Comparison of ENCODE assay signal across 14 cellular contexts in the genomic region with DNA sequence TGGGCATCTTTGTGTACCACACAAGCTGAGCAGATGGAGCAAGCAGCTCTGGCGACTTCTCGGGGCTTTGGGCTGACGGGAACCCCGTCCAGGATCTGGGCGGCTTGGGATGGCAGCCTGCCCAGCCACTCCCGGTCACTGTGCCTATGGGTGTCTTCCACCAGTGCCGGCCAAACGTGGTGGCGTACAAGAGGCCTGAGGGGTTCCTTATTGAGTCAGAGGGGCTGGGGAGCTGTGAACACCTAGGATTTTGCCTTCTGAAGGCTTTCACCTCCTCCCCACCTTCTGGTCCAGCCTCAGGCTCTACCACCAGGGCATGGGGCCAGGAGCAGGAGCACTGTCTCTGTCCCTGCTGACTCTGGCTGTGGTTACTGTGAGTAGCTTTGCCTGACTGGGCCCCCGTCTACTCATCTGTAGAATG.
DNase-seq lines count a peak whose midpoint lies in the region; ATAC-seq and TF ChIP-seq lines count a peak whose summit lies in the region.
"Had no signal": no experiment of that assay in that cellular context is flagged by ENCODE, and none has a peak within 500 bp of the region (broad histone marks: within the 10 kb centered on the region; RNA-seq: fewer than 3 reads in every experiment).

No MANE protein-coding gene starts in this region.

- H4K8ac ChIP-seq in trophoblast cell (ENCODE audit: low read depth, low read length): no peak overlapping the region

- H3K9me3 Mint-ChIP-seq in MCF 10A (ENCODE audit: unreplicated experiment) (no peaks in the 10 kb centered on the region), natural killer cell (no peaks in the 10 kb centered on the region)
- H3K9me3 Mint-ChIP-seq: activated T-cell treated with anti-CD3 and anti-CD28 coated beads, Interleukin-2, amount 50 U/mL, for 72 hours; neural crest cell had no signal

- H4K91ac ChIP-seq in trophoblast cell (ENCODE audit: low read depth, low read length): peak overlapping the region; percentile 22

- H3K18ac ChIP-seq in trophoblast cell (ENCODE audit: low read length): peak overlapping the region; percentile 42

- H3K27me3 Mint-ChIP-seq in MCF 10A (ENCODE audit: insufficient read depth, unreplicated experiment) (no peaks in the 10 kb centered on the region), natural killer cell (ENCODE audit: low read depth in 2 of 2) (no peaks in the 10 kb centered on the region)

- H3K36me3 Mint-ChIP-seq in MCF 10A (ENCODE audit: insufficient read depth, unreplicated experiment) (peaks cover 13% of the 10 kb centered on the region), natural killer cell (peaks cover under 1% of the 10 kb centered on the region)

- H3K27ac Mint-ChIP-seq in MCF 10A (ENCODE audit: low read depth, unreplicated experiment): no peak overlapping the region
- no peak overlapping the region for H3K27ac Mint-ChIP-seq in natural killer cell
- H3K27ac Mint-ChIP-seq: activated T-cell treated with anti-CD3 and anti-CD28 coated beads, Interleukin-2, amount 50 U/mL, for 72 hours had no signal

- no peak overlapping the region for H3K4me2 ChIP-seq in trophoblast cell (ENCODE audit: low read length)

- DNase-seq in breast epithelium (ENCODE audit: low spot score in 2 of 2): peak; percentile 45 to 77
- DNase-seq in MCF 10A (ENCODE audit: unreplicated experiment): no peak
- peak in 38 of 42 donors; percentile 45 to 82 (median 66) for DNase-seq in head of caudate nucleus
- no peak for DNase-seq in trophoblast cell
- DNase-seq in aorta: peak; percentile 71 to 87
- no peak for DNase-seq in 8988T
- DNase-seq in natural killer cell: no peak
- DNase-seq: activated T-cell treated with anti-CD3 and anti-CD28 coated beads, Interleukin-2, amount 50 U/mL, for 72 hours; EL; KBM-7; stimulated activated CD4-positive, alpha-beta T cell treated with anti-CD3 and anti-CD28 coated beads, Interleukin-4, amount 100 ng/mL, for 24 hours had no signal

- H3K79me1 ChIP-seq in trophoblast cell (ENCODE audit: low read length): peaks cover 19% of the 10 kb centered on the region

- H3K4me1 Mint-ChIP-seq in MCF 10A (ENCODE audit: insufficient read depth, unreplicated experiment) (peaks cover 7% of the 10 kb centered on the region), natural killer cell (peaks cover 17 to 33% of the 10 kb centered on the region in 2 donors)

- H3K36me3 ChIP-seq in breast epithelium (peaks cover 5% of the 10 kb centered on the region), trophoblast cell (ENCODE audit: control insufficient read depth in 1 of 2, insufficient read depth in 2 of 2, low read length in 2 of 2) (peaks cover 66% of the 10 kb centered on the region in 2 experiments), aorta (ENCODE audit: control insufficient read depth in 1 of 2, insufficient read depth in 2 of 2, low read length in 1 of 2) (no peaks in the 10 kb centered on the region)

- H2BK12ac ChIP-seq in trophoblast cell (ENCODE audit: low read length): peak overlapping the region; percentile 16

- TF ChIP-seq CTCF in breast epithelium (IDR thresholded peaks at IDR 0.05) (no peak), MCF 10A (IDR thresholded peaks at IDR 0.05; ENCODE audit: unreplicated experiment) (no peak), natural killer cell (IDR thresholded peaks at IDR 0.05) (no peak)

- peak overlapping the region; percentile 20 for H3K14ac ChIP-seq in trophoblast cell (ENCODE audit: low read length)

- no peak overlapping the region for H2BK5ac ChIP-seq in trophoblast cell (ENCODE audit: low read depth, low read length, poor library complexity)

- no peak overlapping the region for H3K9ac ChIP-seq in trophoblast cell (ENCODE audit: low read length)

- TF ChIP-seq POLR2A in breast epithelium (IDR thresholded peaks at IDR 0.05): no peak

- peaks cover 14% of the 10 kb centered on the region for H3K79me2 ChIP-seq in trophoblast cell (ENCODE audit: control insufficient read depth, insufficient read depth, low read length, poor library complexity)

- H3K4me3 ChIP-seq in breast epithelium: peak overlapping the region in 1 of 3 donors; percentile 26
- no peak overlapping the region for H3K4me3 ChIP-seq in trophoblast cell (ENCODE audit: low read depth, low read length)
- H3K4me3 ChIP-seq in aorta (ENCODE audit: low read length in 2 of 2): no peak overlapping the region

- peak overlapping the region; percentile 42 for H3K4ac ChIP-seq in trophoblast cell (ENCODE audit: low read depth, low read length)

- H3K27me3 ChIP-seq in breast epithelium: no peaks in the 10 kb centered on the region
- no peaks in the 10 kb centered on the region for H3K27me3 ChIP-seq in trophoblast cell (ENCODE audit: insufficient read depth, low read length)
- no peaks in the 10 kb centered on the region for H3K27me3 ChIP-seq in aorta (ENCODE audit: control insufficient read depth in 1 of 2, insufficient read depth in 2 of 2, low read length in 1 of 2)

- H3K27ac ChIP-seq in breast epithelium (peak overlapping the region; percentile 76 to 86), trophoblast cell (ENCODE audit: low read depth, low read length) (no peak overlapping the region), aorta (ENCODE audit: low read depth in 1 of 2, low read length in 2 of 2) (peak overlapping the region in 1 of 2 donors; percentile 34)
- H3K27ac ChIP-seq: VCaP had no signal

- no peak overlapping the region for H3K23ac ChIP-seq in trophoblast cell (ENCODE audit: low read length)

- peak; percentile 56 for ATAC-seq in aorta (ENCODE audit: low FRiP score)
- no peak for ATAC-seq in natural killer cell
- no peak for ATAC-seq in HG03139 (IDR thresholded peaks at IDR 0.05; ENCODE audit: unreplicated experiment)
- ATAC-seq: activated T-cell treated with anti-CD3 and anti-CD28 coated beads, Interleukin-2, amount 50 U/mL, for 72 hours had no signal

- no peak overlapping the region for H3K4me3 Mint-ChIP-seq in MCF 10A (ENCODE audit: unreplicated experiment)
- H3K4me3 Mint-ChIP-seq in natural killer cell: no peak overlapping the region
- H3K4me3 Mint-ChIP-seq: activated T-cell treated with anti-CD3 and anti-CD28 coated beads, Interleukin-2, amount 50 U/mL, for 72 hours; neural crest cell had no signal

- CTCF ChIA-PET in MCF 10A (lab: Yijun Ruan, JAX): interaction anchor here (0.7 kb wide), 1 partner anchor 653 kb away, joined by 5 read pairs; no protein-coding TSS in a partner anchor

- no TSS peak for BruUV-seq in MCF 10A (replicated peaks; lab: Mats Ljungman, UMichigan)

- H4K12ac ChIP-seq in trophoblast cell (ENCODE audit: low read depth, low read length): no peak overlapping the region

- H2AK5ac ChIP-seq in trophoblast cell (ENCODE audit: low read length): no peak overlapping the region

- peaks cover 11 to 23% of the 10 kb centered on the region in 2 donors for H3K4me1 ChIP-seq in breast epithelium
- peaks cover 45 to 46% of the 10 kb centered on the region in 2 experiments for H3K4me1 ChIP-seq in trophoblast cell (ENCODE audit: control insufficient read depth in 1 of 2, insufficient read depth in 2 of 2, low read length in 2 of 2)
- no peaks in the 10 kb centered on the region for H3K4me1 ChIP-seq in aorta (ENCODE audit: control insufficient read depth in 1 of 2, insufficient read depth in 2 of 2, low read length in 2 of 2)

- intact Hi-C loops in breast epithelium (cut with DNase I; ENCODE audit: low total_unique reads): loop anchor here (5.0 kb wide), 1 partner anchor 1638 kb away; the partner anchor contains the start of gene KCNMA1
- intact Hi-C loops in MCF 10A (cut with micrococcal nuclease): no loop called here
- intact Hi-C loops in head of caudate nucleus (cut with DNase I): loop anchor here (2.0 kb wide), 1 partner anchor 29 kb away; no protein-coding TSS in a partner anchor
- intact Hi-C loops in aorta (cut with DNase I): no loop called here
- intact Hi-C loops in natural killer cell (cut with micrococcal nuclease): no loop called here

- WGBS in trophoblast cell (ENCODE audit: extremely low coverage, insufficient coverage, insufficient read length): no CpG with 5 or more reads among the region's 10 CpGs
- WGBS in aorta, 2 donors: 14 to 30% methylated on average over 10 of the region's 10 CpGs

- H2BK120ac ChIP-seq in trophoblast cell (ENCODE audit: insufficient read depth, low read length, poor library complexity): no peak overlapping the region

- H2AFZ ChIP-seq in trophoblast cell (ENCODE audit: insufficient read depth, low read length, poor library complexity): no peak overlapping the region

- POLR2A ChIA-PET in MCF 10A (lab: Yijun Ruan, JAX): no interaction called here

- H3K9me3 ChIP-seq in breast epithelium (no peaks in the 10 kb centered on the region), trophoblast cell (ENCODE audit: insufficient read depth, low read depth, low read length) (no peaks in the 10 kb centered on the region), aorta (ENCODE audit: control insufficient read depth, low read length) (no peaks in the 10 kb centered on the region)

Comparison
In these comparisons a context has a peak if more than half of its experiments do, and no peak if none do; other contexts are left out.
1. DNase-seq: peak in breast epithelium (2 of 2), head of caudate nucleus (38 of 42) and aorta (2 of 2); none in MCF 10A (single experiment), trophoblast cell (0 of 2), 8988T (single experiment) and natural killer cell (single experiment).
2. intact Hi-C loops: an anchor here in breast epithelium (5.0 kb wide) and head of caudate nucleus (2.0 kb wide); none called in MCF 10A, aorta and natural killer cell.